Comparison of ENCODE assay signal across 19 cellular contexts in the genomic region with DNA sequence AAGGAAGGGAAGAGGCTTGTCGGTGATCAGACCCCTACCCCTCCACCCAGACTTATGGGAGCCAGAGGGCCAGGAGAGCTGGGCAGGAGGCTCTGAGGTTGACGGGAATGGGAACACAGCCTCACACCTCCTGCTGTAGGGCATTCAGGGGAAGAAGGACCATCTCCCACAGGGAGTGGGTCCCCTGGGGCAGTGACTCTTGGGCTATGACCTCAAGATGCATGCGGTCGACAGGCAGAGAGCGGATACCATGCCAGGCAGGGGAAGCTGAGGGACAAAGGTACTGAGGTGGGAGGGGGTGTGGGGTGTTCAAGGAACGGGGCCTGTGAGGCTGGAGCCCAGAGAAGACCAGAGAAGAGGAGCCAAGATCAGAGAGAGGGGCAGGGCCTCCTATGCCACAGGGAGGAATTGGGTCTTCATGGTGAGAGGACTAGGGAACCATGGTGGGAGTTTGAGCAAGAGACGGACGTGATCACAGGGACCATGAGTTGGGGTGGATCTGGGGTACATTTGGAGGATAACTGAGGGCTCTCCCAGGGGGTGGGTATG. TPM values are rescaled to one million over a fixed set of nuclear protein-coding genes. Genes with fewer than 3 reads are reported as not detected.
DNase-seq lines count a peak whose midpoint lies in the region; ATAC-seq and TF ChIP-seq lines count a peak whose summit lies in the region.
"Had no signal": no experiment of that assay in that cellular context is flagged by ENCODE, and none has a peak within 500 bp of the region (broad histone marks: within the 10 kb centered on the region; RNA-seq: fewer than 3 reads in every experiment).

No MANE protein-coding gene starts in this region.

- no peaks in the 10 kb centered on the region for H4K20me1 ChIP-seq in BLaER1 treated with 17β-estradiol and CSF1 and Interleukin-3, amounts not matched to agents 10 nM and 100 nM
- no peaks in the 10 kb centered on the region for H4K20me1 ChIP-seq in PC-9 (ENCODE audit: insufficient read depth)

- peaks cover 20% of the 10 kb centered on the region; the same call in 1 of the 2 replicates for H3F3A ChIP-seq in PC-9 (ENCODE audit: insufficient read depth, low read depth)

- no peak overlapping the region for H3K4me3 Mint-ChIP-seq in mesothelial cell of epicardium
- no peak overlapping the region for H3K4me3 Mint-ChIP-seq in stimulated activated memory B cell treated with anti-CD40 and anti-IgM and Interleukin-4, amounts not matched to agents 10 μg/mL and 1 μg/mL and 100 μg/mL, for 72 hours
- H3K4me3 Mint-ChIP-seq: CD8-positive, alpha-beta T cell had no signal

- peaks cover 0 to 6% (median 0%) of the 10 kb centered on the region in 11 experiments; a peak in 1 of 22 replicates for H3K9me3 ChIP-seq in BLaER1 treated with 17β-estradiol and CSF1 and Interleukin-3, amounts not matched to agents 10 nM and 100 nM (replicated peaks in 1 of 11)
- no peaks in the 10 kb centered on the region for H3K9me3 ChIP-seq in PC-9 (ENCODE audit: insufficient read depth, low read depth)
- H3K9me3 ChIP-seq: A549, MG63 had no signal

- CTCF ChIA-PET in PC-9 (lab: Charles Lee) = interaction anchor here (0.5 kb wide), 1 partner anchor 64 kb away, joined by 3 read pairs; no protein-coding TSS in a partner anchor

- H3K4me1 Mint-ChIP-seq in mesothelial cell of epicardium = peaks cover 10% of the 10 kb centered on the region
- peaks cover 66% of the 10 kb centered on the region for H3K4me1 Mint-ChIP-seq in stimulated activated memory B cell treated with anti-CD40 and anti-IgM and Interleukin-4, amounts not matched to agents 10 μg/mL and 1 μg/mL and 100 μg/mL, for 72 hours

- H3K36me3 Mint-ChIP-seq in mesothelial cell of epicardium = no peaks in the 10 kb centered on the region
- H3K36me3 Mint-ChIP-seq in stimulated activated memory B cell treated with anti-CD40 and anti-IgM and Interleukin-4, amounts not matched to agents 10 μg/mL and 1 μg/mL and 100 μg/mL, for 72 hours = no peaks in the 10 kb centered on the region
- H3K36me3 Mint-ChIP-seq: CD8-positive, alpha-beta T cell had no signal

- no peaks in the 10 kb centered on the region for H3K9me3 Mint-ChIP-seq in mesothelial cell of epicardium
- H3K9me3 Mint-ChIP-seq in stimulated activated memory B cell treated with anti-CD40 and anti-IgM and Interleukin-4, amounts not matched to agents 10 μg/mL and 1 μg/mL and 100 μg/mL, for 72 hours = no peaks in the 10 kb centered on the region
- H3K9me3 Mint-ChIP-seq: CD8-positive, alpha-beta T cell had no signal

- H3K4me2 ChIP-seq in BLaER1 treated with 17β-estradiol and CSF1 and Interleukin-3, amounts not matched to agents 10 nM and 100 nM = peak overlapping the region; percentile 26 to 95 (median 83); a peak in 21 of 22 replicates
- H3K4me2 ChIP-seq in PC-9 = peak overlapping the region; percentile 64
- H3K4me2 ChIP-seq: A549 had no signal

- H3K27ac ChIP-seq in BLaER1 treated with 17β-estradiol and CSF1 and Interleukin-3, amounts not matched to agents 10 nM and 100 nM = peak overlapping the region in 1 of 11 experiments; percentile 12; a peak in 2 of 22 replicates
- no peak overlapping the region for H3K27ac ChIP-seq in PC-9
- H3K27ac ChIP-seq: A549 had no signal

- POLR2A ChIA-PET in PC-9 (lab: Charles Lee; ENCODE audit: unreplicated experiment) = interaction anchor here (0.6 kb wide), 1 partner anchor 17 kb away, joined by 3 read pairs; no protein-coding TSS in a partner anchor

- BruUV-seq in PC-9 (replicated peaks; lab: Mats Ljungman, UMichigan) = no TSS peak

- no peak overlapping the region for H3K4me3 ChIP-seq in BLaER1 treated with 17β-estradiol and CSF1 and Interleukin-3, amounts not matched to agents 10 nM and 100 nM
- no peak overlapping the region for H3K4me3 ChIP-seq in PC-9
- H3K4me3 ChIP-seq: A549, MG63 had no signal

- ATAC-seq in stimulated activated memory B cell treated with anti-CD40 and anti-IgM and Interleukin-4, amounts not matched to agents 10 μg/mL and 1 μg/mL and 100 μg/mL, for 72 hours = no peak
- no peak for ATAC-seq in GM21723 (IDR thresholded peaks at IDR 0.05; ENCODE audit: unreplicated experiment)
- ATAC-seq: A549; CD8-positive, alpha-beta T cell had no signal

- H3K4me1 ChIP-seq in BLaER1 treated with 17β-estradiol and CSF1 and Interleukin-3, amounts not matched to agents 10 nM and 100 nM = peaks cover 54 to 90% (median 87%) of the 10 kb centered on the region in 10 experiments
- peaks cover 43% of the 10 kb centered on the region for H3K4me1 ChIP-seq in PC-9 (replicated peaks; ENCODE audit: insufficient read depth)

- peak overlapping the region in 1 of 11 experiments; percentile 3; a peak in 1 of 22 replicates for H3K9ac ChIP-seq in BLaER1 treated with 17β-estradiol and CSF1 and Interleukin-3, amounts not matched to agents 10 nM and 100 nM

- no peaks in the 10 kb centered on the region for H3K79me2 ChIP-seq in PC-9 (ENCODE audit: low read depth)

- DNase-seq in PC-9 = no peak
- no peak for DNase-seq in mesothelial cell of epicardium (ENCODE audit: low spot score in 2 of 2, unreplicated experiment in 2 of 2)
- DNase-seq in midbrain (lab: John Stamatoyannopoulos, UW) = no peak
- DNase-seq in activated effector memory CD4-positive, alpha-beta T cell treated with Interleukin-2 at 50 U/mL for 16 hours = no peak
- DNase-seq: CD8-positive, alpha-beta T cell; DMS153; GOT3; Kasumi-1; MG63; NCI-H1417; NCI-H1694 treated with DMSO at 0.1 percent for 48 hours; NCI-H2081 treated with DMSO at 0.1 percent for 48 hours; NCI-H2171 treated with DMSO at 0.1 percent for 48 hours; NCI-H524 treated with DMSO at 0.1 percent for 48 hours; Right ventricle myocardium superior had no signal

- no peak for TF ChIP-seq CTCF in PC-9 (conservative IDR thresholded peaks at IDR 0.05)
- no peak for TF ChIP-seq CTCF in mesothelial cell of epicardium (IDR thresholded peaks at IDR 0.05; ENCODE audit: unreplicated experiment)

- intact Hi-C loops in PC-9 (cut with micrococcal nuclease; ENCODE audit: unreplicated experiment) = loop anchor here (5.0 kb wide), 2 partner anchors 50 to 90 kb away; a partner anchor contains a TSS

- H3K9me2 ChIP-seq in PC-9 (ENCODE audit: insufficient read depth) = no peaks in the 10 kb centered on the region

- no peaks in the 10 kb centered on the region for H3K27me3 Mint-ChIP-seq in mesothelial cell of epicardium (ENCODE audit: low read depth)
- no peaks in the 10 kb centered on the region for H3K27me3 Mint-ChIP-seq in stimulated activated memory B cell treated with anti-CD40 and anti-IgM and Interleukin-4, amounts not matched to agents 10 μg/mL and 1 μg/mL and 100 μg/mL, for 72 hours

- H3K36me3 ChIP-seq in BLaER1 treated with 17β-estradiol and CSF1 and Interleukin-3, amounts not matched to agents 10 nM and 100 nM = no peaks in the 10 kb centered on the region
- no peaks in the 10 kb centered on the region for H3K36me3 ChIP-seq in PC-9 (ENCODE audit: low read depth)
- H3K36me3 ChIP-seq: MG63 had no signal

- H3K27ac Mint-ChIP-seq in mesothelial cell of epicardium = peak overlapping the region; percentile 13
- H3K27ac Mint-ChIP-seq in stimulated activated memory B cell treated with anti-CD40 and anti-IgM and Interleukin-4, amounts not matched to agents 10 μg/mL and 1 μg/mL and 100 μg/mL, for 72 hours = peak overlapping the region; percentile 51
- H3K27ac Mint-ChIP-seq: CD8-positive, alpha-beta T cell had no signal

- H3K27me3 ChIP-seq in BLaER1 treated with 17β-estradiol and CSF1 and Interleukin-3, amounts not matched to agents 10 nM and 100 nM = peaks cover 0 to 7% (median 0%) of the 10 kb centered on the region in 11 experiments; a peak in 1 of 22 replicates
- H3K27me3 ChIP-seq in PC-9 (ENCODE audit: insufficient read depth, low read depth) = no peaks in the 10 kb centered on the region
- H3K27me3 ChIP-seq: MG63 had no signal

- no peak overlapping the region for H2AFZ ChIP-seq in PC-9

RNA-seq across cellular contexts. Expression of a gene that starts 4.6 kb away (rescaled TPM):
- total RNA-seq in PC-9 (2021) (86.6 and 98.0 TPM in 2 replicates), mesothelial cell of epicardium (227 to 248 TPM (median 239 TPM) in 3 replicates)

RNA-seq across cellular contexts. Expression of a gene that starts 51.8 kb away (rescaled TPM):
- total RNA-seq in PC-9 (2021) = 196 and 275 TPM in 2 replicates
- 143 to 154 TPM (median 153 TPM) in 3 replicates for total RNA-seq in mesothelial cell of epicardium
